Comparison of ENCODE assay signal across 17 cellular contexts in genomic region chr13:60645552-60646138, GRCh38.
DNase-seq lines count a peak whose midpoint lies in the region; ATAC-seq and TF ChIP-seq lines count a peak whose summit lies in the region.
"Had no signal": no experiment of that assay in that cellular context is flagged by ENCODE, and none has a peak within 500 bp of the region (broad histone marks: within the 10 kb centered on the region; RNA-seq: fewer than 3 reads in every experiment).

No MANE protein-coding gene starts in this region.

- in situ Hi-C loops in ACHN (cut with HindIII; ENCODE audit: low pct_ligation_motif_present, low pct_unique_long_range_greater_than_20kb, low sequenced_read_pairs) (no loop called here), GM13976 (cut with MboI; ENCODE audit: low sequenced_read_pairs, unreplicated experiment) (no loop called here)

- no peaks in the 10 kb centered on the region for H3K9me3 Mint-ChIP-seq in activated CD4-positive, alpha-beta T cell treated with anti-CD3 and anti-CD28 coated beads for 36 hours (ENCODE audit: low read depth)
- H3K9me3 Mint-ChIP-seq: activated naive CD8-positive, alpha-beta T cell treated with anti-CD3 and anti-CD28 coated beads, Interleukin-2, amount 10 ng/mL, durations not matched to agents 7 days and 5 days had no signal

- H3K4me3 Mint-ChIP-seq in activated CD4-positive, alpha-beta T cell treated with anti-CD3 and anti-CD28 coated beads for 36 hours: no peak overlapping the region
- H3K4me3 Mint-ChIP-seq: activated naive CD8-positive, alpha-beta T cell treated with anti-CD3 and anti-CD28 coated beads, Interleukin-2, amount 10 ng/mL, durations not matched to agents 7 days and 5 days; CD8-positive, alpha-beta memory T cell had no signal

- peak; percentile 36 for DNase-seq in ACHN
- DNase-seq in NOMO-1 treated with dmso at 0.1 percent for 144 hours (lab: John Stamatoyannopoulos, UW; ENCODE audit: unreplicated experiment): peak; percentile 77
- DNase-seq in coronary artery (ENCODE audit: low spot score): no peak
- no peak for DNase-seq in activated CD4-positive, alpha-beta T cell treated with anti-CD3 and anti-CD28 coated beads for 36 hours
- DNase-seq in GM13976 (ENCODE audit: low spot score): no peak
- no peak for DNase-seq in T1000 (lab: John Stamatoyannopoulos, UW)
- DNase-seq: activated CD4-positive, CD25-positive, alpha-beta regulatory T cell treated with anti-CD3 and anti-CD28 coated beads, Interleukin-2, amount 50 U/mL, for 72 hours; activated naive CD8-positive, alpha-beta T cell treated with anti-CD3 and anti-CD28 coated beads, Interleukin-2, amount 10 ng/mL, durations not matched to agents 7 days and 5 days; CD8-positive, alpha-beta memory T cell; H7; head of caudate nucleus; left colon; NCI-H2107; NK-92 treated with Interleukin-12 subunit alpha and Interleukin-12 subunit beta, amount 100 ng/mL, for 24 hours; thyroid gland had no signal

- POLR2A ChIA-PET in activated CD4-positive, alpha-beta T cell treated with anti-CD3 and anti-CD28 coated beads for 36 hours (lab: Charles Lee): no interaction called here

- H3K27ac ChIP-seq in coronary artery: no peak overlapping the region
- H3K27ac ChIP-seq: thyroid gland had no signal

- H3K27me3 Mint-ChIP-seq in activated CD4-positive, alpha-beta T cell treated with anti-CD3 and anti-CD28 coated beads for 36 hours: no peaks in the 10 kb centered on the region
- H3K27me3 Mint-ChIP-seq: activated naive CD8-positive, alpha-beta T cell treated with anti-CD3 and anti-CD28 coated beads, Interleukin-2, amount 10 ng/mL, durations not matched to agents 7 days and 5 days; CD8-positive, alpha-beta memory T cell had no signal

- no peaks in the 10 kb centered on the region for H3K36me3 Mint-ChIP-seq in activated CD4-positive, alpha-beta T cell treated with anti-CD3 and anti-CD28 coated beads for 36 hours (ENCODE audit: low read depth)
- H3K36me3 Mint-ChIP-seq: activated naive CD8-positive, alpha-beta T cell treated with anti-CD3 and anti-CD28 coated beads, Interleukin-2, amount 10 ng/mL, durations not matched to agents 7 days and 5 days; CD8-positive, alpha-beta memory T cell had no signal

- no peaks in the 10 kb centered on the region for H3K4me1 Mint-ChIP-seq in activated CD4-positive, alpha-beta T cell treated with anti-CD3 and anti-CD28 coated beads for 36 hours
- H3K4me1 Mint-ChIP-seq: activated naive CD8-positive, alpha-beta T cell treated with anti-CD3 and anti-CD28 coated beads, Interleukin-2, amount 10 ng/mL, durations not matched to agents 7 days and 5 days; CD8-positive, alpha-beta memory T cell had no signal

- no peak overlapping the region for H3K4me3 ChIP-seq in coronary artery
- H3K4me3 ChIP-seq: thyroid gland had no signal

- intact Hi-C loops in activated CD4-positive, alpha-beta T cell treated with anti-CD3 and anti-CD28 coated beads for 36 hours (cut with DNase I, micrococcal nuclease): no loop called here

- no peak for TF ChIP-seq CTCF in coronary artery (IDR thresholded peaks at IDR 0.05)
- no peak for TF ChIP-seq CTCF in GM13976 (IDR thresholded peaks at IDR 0.05; ENCODE audit: borderline replicate concordance, control extremely low read depth, extremely low read depth, insufficient read depth, missing control alignments)

- CTCF ChIA-PET in activated CD4-positive, alpha-beta T cell treated with anti-CD3 and anti-CD28 coated beads for 36 hours (lab: Charles Lee): no interaction called here

- no peak overlapping the region for H3K27ac Mint-ChIP-seq in activated CD4-positive, alpha-beta T cell treated with anti-CD3 and anti-CD28 coated beads for 36 hours
- H3K27ac Mint-ChIP-seq: activated naive CD8-positive, alpha-beta T cell treated with anti-CD3 and anti-CD28 coated beads, Interleukin-2, amount 10 ng/mL, durations not matched to agents 7 days and 5 days; CD8-positive, alpha-beta memory T cell had no signal

- ATAC-seq in GM19468 (IDR thresholded peaks at IDR 0.05; ENCODE audit: extremely low read depth, unreplicated experiment) (peak; percentile 62), HG03159 (IDR thresholded peaks at IDR 0.05; ENCODE audit: unreplicated experiment) (peak; percentile 68)
- ATAC-seq in activated CD4-positive, alpha-beta T cell treated with anti-CD3 and anti-CD28 coated beads for 36 hours: no peak
- ATAC-seq: left colon had no signal

Comparison
In these comparisons a context has a peak if more than half of its experiments do, and no peak if none do; other contexts are left out.
1. DNase-seq: peak in ACHN (single experiment) and NOMO-1 treated with dmso at 0.1 percent for 144 hours (single experiment); none in coronary artery (single experiment), activated CD4-positive, alpha-beta T cell treated with anti-CD3 and anti-CD28 coated beads for 36 hours (single experiment), GM13976 (single experiment) and T1000 (single experiment).